ENCODE assay signal across 25 cellular contexts in the genomic region with DNA sequence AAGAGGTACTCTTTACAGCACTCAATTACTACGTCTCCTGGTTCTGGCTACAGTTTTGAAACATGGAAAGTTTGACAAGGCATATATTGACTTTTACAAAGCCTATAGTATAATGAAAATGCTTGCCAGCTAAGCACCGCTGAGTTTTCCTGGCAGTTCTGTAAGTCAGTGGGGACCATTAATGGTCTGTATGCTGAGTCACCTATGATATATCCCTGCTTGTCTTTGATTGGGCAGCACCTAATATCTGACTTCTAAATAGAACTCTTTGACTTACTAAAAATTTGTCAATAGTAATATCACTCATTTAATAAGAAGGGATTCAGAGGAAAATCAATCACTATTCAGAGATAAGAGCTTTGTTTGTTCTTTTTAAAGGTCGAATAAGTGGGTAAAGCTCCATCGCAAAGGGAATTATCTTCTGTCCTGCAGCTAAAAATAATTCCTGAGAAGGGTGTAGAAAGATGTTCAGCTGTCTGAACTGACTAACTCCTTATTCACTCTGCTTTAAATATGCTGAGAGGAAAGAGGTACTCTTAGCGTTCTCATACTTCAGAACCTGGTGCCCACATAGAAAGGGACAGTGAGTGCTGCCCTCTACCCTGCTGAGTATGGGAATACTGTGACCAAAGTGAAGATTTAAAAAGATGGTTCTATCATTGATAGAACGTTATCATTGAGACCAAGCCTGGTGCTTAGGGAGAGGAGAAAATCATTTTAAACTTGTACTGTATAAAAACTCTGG. TPM values are rescaled to one million over a fixed set of nuclear protein-coding genes. Genes with fewer than 3 reads are reported as not detected.
DNase-seq lines count a peak whose midpoint lies in the region; ATAC-seq, FAIRE-seq and TF ChIP-seq lines count a peak whose summit lies in the region.
"Had no signal": no experiment of that assay in that cellular context is flagged by ENCODE, and none has a peak within 500 bp of the region (broad histone marks: within the 10 kb centered on the region; RNA-seq: fewer than 3 reads in every experiment).

No MANE protein-coding gene starts in this region.

- H4K20me1 ChIP-seq in PC-3 (ENCODE audit: low read length) (no peaks in the 10 kb centered on the region), Karpas-422 (ENCODE audit: insufficient read depth, low read depth, low read length) (no peaks in the 10 kb centered on the region)
- H4K20me1 ChIP-seq: BLaER1 treated with 17β-estradiol and CSF1 and Interleukin-3, amounts not matched to agents 10 nM and 100 nM had no signal

- in situ Hi-C loops in gastrocnemius medialis (cut with MboI; ENCODE audit: low sequenced_read_pairs in 4 of 4) = no loop called here

- H3K36me3 ChIP-seq in PC-3 (ENCODE audit: low read depth, low read length) = no peaks in the 10 kb centered on the region
- no peaks in the 10 kb centered on the region for H3K36me3 ChIP-seq in gastrocnemius medialis
- H3K36me3 ChIP-seq in testis (ENCODE audit: low read depth, missing control alignments) = no peaks in the 10 kb centered on the region
- H3K36me3 ChIP-seq in Karpas-422 (ENCODE audit: insufficient read depth, low read length) = no peaks in the 10 kb centered on the region
- H3K36me3 ChIP-seq: BLaER1 treated with 17β-estradiol and CSF1 and Interleukin-3, amounts not matched to agents 10 nM and 100 nM; breast epithelium; neutrophil had no signal

- POLR2A ChIA-PET in PC-3 (lab: Charles Lee; ENCODE audit: unreplicated experiment) = no interaction called here

- H3K4me1 ChIP-seq in PC-3 (ENCODE audit: insufficient read depth, low read length) = peaks cover 9% of the 10 kb centered on the region
- peaks cover 2% of the 10 kb centered on the region for H3K4me1 ChIP-seq in right cardiac atrium (ENCODE audit: control insufficient read depth, insufficient read depth, low read length)
- H3K4me1 ChIP-seq in gastrocnemius medialis = peaks cover 1 to 18% of the 10 kb centered on the region in 2 donors
- no peaks in the 10 kb centered on the region for H3K4me1 ChIP-seq in testis
- H3K4me1 ChIP-seq in Karpas-422 (ENCODE audit: low read length) = no peaks in the 10 kb centered on the region
- H3K4me1 ChIP-seq: BLaER1 treated with 17β-estradiol and CSF1 and Interleukin-3, amounts not matched to agents 10 nM and 100 nM; breast epithelium had no signal

- no peak for FAIRE-seq in HTR-8/SVneo (lab: Jason Lieb, UNC)

- H3K27me3 ChIP-seq in PC-3 (ENCODE audit: low read length) (no peaks in the 10 kb centered on the region), right cardiac atrium (ENCODE audit: control insufficient read depth, insufficient read depth) (no peaks in the 10 kb centered on the region), gastrocnemius medialis (no peaks in the 10 kb centered on the region), testis (no peaks in the 10 kb centered on the region), Karpas-422 (ENCODE audit: low read length) (no peaks in the 10 kb centered on the region)
- H3K27me3 ChIP-seq: neutrophil had no signal

- no peaks in the 10 kb centered on the region for H3K9me3 ChIP-seq in PC-3 (ENCODE audit: low read length)
- H3K9me3 ChIP-seq in right cardiac atrium (ENCODE audit: control insufficient read depth, low read length) = no peaks in the 10 kb centered on the region
- H3K9me3 ChIP-seq in gastrocnemius medialis = no peaks in the 10 kb centered on the region
- no peaks in the 10 kb centered on the region for H3K9me3 ChIP-seq in testis
- no peaks in the 10 kb centered on the region for H3K9me3 ChIP-seq in Karpas-422 (ENCODE audit: low read length)
- H3K9me3 ChIP-seq: BLaER1 treated with 17β-estradiol and CSF1 and Interleukin-3, amounts not matched to agents 10 nM and 100 nM; breast epithelium; neutrophil had no signal

- H2AFZ ChIP-seq in PC-3 (ENCODE audit: low read length) (no peak overlapping the region), Karpas-422 (ENCODE audit: low read length) (no peak overlapping the region)

- 46% methylated on average over 6 of the region's 6 CpGs for WGBS in right cardiac atrium
- 46 to 56% methylated on average over 5 to 6 of the region's 6 CpGs for WGBS in testis, 2 donors

- no TSS peak for BruUV-seq in PC-3 (replicated peaks; lab: Mats Ljungman, UMichigan)

- DNase-seq in PC-3 (no peak), fibroblast of mammary gland (ENCODE audit: low read depth) (peak; percentile 7), right cardiac atrium (no peak), gastrocnemius medialis (peak; percentile 12 to 46), HTR-8/SVneo (ENCODE audit: insufficient read length, low spot score) (no peak), testis (no peak), Karpas-422 (no peak)
- DNase-seq: activated CD4-positive, alpha-beta T cell treated with anti-CD3 and anti-CD28 coated beads, Interleukin-2, amount 50 U/mL, for 4 hours; activated CD8-positive, alpha-beta memory T cell treated with anti-CD3 and anti-CD28 coated beads, Interleukin-2, amount 50 U/mL, for 4 hours; activated naive CD4-positive, alpha-beta T cell treated with anti-CD3 and anti-CD28 coated beads, Interleukin-2, amount 50 U/mL, for 16 hours; COR-L47; GDM1; NCI-H1092 treated with DMSO at 0.1 percent for 48 hours; NCI-H1930; NCI-H524 treated with DMSO at 0.1 percent for 48 hours; NK-92 treated with Interleukin-12 subunit alpha and Interleukin-12 subunit beta, amount 100 ng/mL, for 24 hours; stimulated activated CD4-positive, alpha-beta T cell treated with anti-CD3 and anti-CD28 coated beads, Interleukin-2, amount 100 ng/mL, for 48 hours had no signal

- H3K9me2 ChIP-seq in PC-3 (replicated peaks; ENCODE audit: low read length) (no peaks in the 10 kb centered on the region), Karpas-422 (replicated peaks; ENCODE audit: insufficient read depth, low read length) (no peaks in the 10 kb centered on the region)

- CTCF ChIA-PET in PC-3 (lab: Charles Lee) = no interaction called here

- TF ChIP-seq POLR2A in gastrocnemius medialis (IDR thresholded peaks at IDR 0.05) (peak; percentile 36 to 71), testis (IDR thresholded peaks at IDR 0.05) (no peak)

- ATAC-seq in PC-3 (no peak), right cardiac atrium (peak; percentile 81 to 87), gastrocnemius medialis (peak; percentile 81 to 95), HG03378 (IDR thresholded peaks at IDR 0.05; ENCODE audit: unreplicated experiment) (no peak)

- peak; percentile 18; the same call in 1 of the 2 replicates for TF ChIP-seq CTCF in PC-3 (conservative IDR thresholded peaks at IDR 0.05; ENCODE audit: low read depth, low read length)
- no peak for TF ChIP-seq CTCF in fibroblast of mammary gland (conservative IDR thresholded peaks at IDR 0.05; ENCODE audit: control insufficient read depth, insufficient read depth, low read depth, low read length)
- peak in 3 of 5 experiments; percentile 4 to 30 (median 17) for TF ChIP-seq CTCF in gastrocnemius medialis (IDR thresholded peaks at IDR 0.05 in 4 of 5, conservative IDR thresholded peaks at IDR 0.05 in 1 of 5)
- no peak for TF ChIP-seq CTCF in testis (IDR thresholded peaks at IDR 0.05)

- no peaks in the 10 kb centered on the region for H3F3A ChIP-seq in PC-3 (ENCODE audit: low read length, unreplicated experiment)

- no peak overlapping the region for H3K4me2 ChIP-seq in PC-3 (ENCODE audit: low read length)
- H3K4me2 ChIP-seq in Karpas-422 (ENCODE audit: low read depth, low read length, poor library complexity, severe bottlenecking) = no peak overlapping the region
- H3K4me2 ChIP-seq: BLaER1 treated with 17β-estradiol and CSF1 and Interleukin-3, amounts not matched to agents 10 nM and 100 nM had no signal

- H3K4me3 ChIP-seq in PC-3 (ENCODE audit: low read length) = no peak overlapping the region
- no peak overlapping the region for H3K4me3 ChIP-seq in fibroblast of mammary gland (ENCODE audit: control insufficient read depth, low read depth, low read length)
- H3K4me3 ChIP-seq in right cardiac atrium (ENCODE audit: low read length) = peak overlapping the region; percentile 56
- peak overlapping the region; percentile 43 to 53 (median 48) for H3K4me3 ChIP-seq in gastrocnemius medialis
- no peak overlapping the region for H3K4me3 ChIP-seq in testis
- H3K4me3 ChIP-seq in Karpas-422 (ENCODE audit: low read length) = no peak overlapping the region
- H3K4me3 ChIP-seq: BLaER1 treated with 17β-estradiol and CSF1 and Interleukin-3, amounts not matched to agents 10 nM and 100 nM; breast epithelium had no signal

- H3K9ac ChIP-seq in PC-3 (ENCODE audit: low read length) (no peak overlapping the region), Karpas-422 (ENCODE audit: low read length) (no peak overlapping the region)
- H3K9ac ChIP-seq: BLaER1 treated with 17β-estradiol and CSF1 and Interleukin-3, amounts not matched to agents 10 nM and 100 nM had no signal

- H3K79me2 ChIP-seq in PC-3 (ENCODE audit: low read length) (no peaks in the 10 kb centered on the region), Karpas-422 (ENCODE audit: low read length) (no peaks in the 10 kb centered on the region)

- intact Hi-C loops in PC-3 (cut with micrococcal nuclease) = no loop called here
- intact Hi-C loops in right cardiac atrium (cut with DNase I) = loop anchor here in 1 of 4 donors (10.0 kb wide), 1 partner anchor 78 kb away; a partner anchor contains a TSS
- intact Hi-C loops in gastrocnemius medialis (cut with DNase I; ENCODE audit: low total_unique reads) = loop anchor here (2.0 to 5.0 kb wide), 3 partner anchors 42 to 95 kb away; no protein-coding TSS in a partner anchor
- intact Hi-C loops in testis (cut with DNase I; ENCODE audit: low total_unique reads) = no loop called here

- no peak overlapping the region for H3K27ac ChIP-seq in PC-3 (ENCODE audit: low read length)
- peak overlapping the region; percentile 78 for H3K27ac ChIP-seq in right cardiac atrium (ENCODE audit: low read length)
- peak overlapping the region; percentile 79 to 92 (median 86) for H3K27ac ChIP-seq in gastrocnemius medialis
- H3K27ac ChIP-seq in testis = no peak overlapping the region
- no peak overlapping the region for H3K27ac ChIP-seq in Karpas-422 (ENCODE audit: low read length)
- H3K27ac ChIP-seq: BLaER1 treated with 17β-estradiol and CSF1 and Interleukin-3, amounts not matched to agents 10 nM and 100 nM; breast epithelium; neutrophil had no signal

RNA-seq across cellular contexts. Expression of a gene that starts 1.0 kb away (rescaled TPM):
- total RNA-seq in PC-3 (2014; rRNA removed) = not detected in 2 replicates
- 100 to 1,000 TPM; 422 to 570 (median 436) TPM for total RNA-seq in right cardiac atrium
- 714 TPM for polyA plus RNA-seq in right cardiac atrium
- total RNA-seq in gastrocnemius medialis = 100 to 1,000 TPM in 3 of 4 donors, 10 to 100 TPM in 1; 79.1 to 797 (median 200) TPM
- total RNA-seq in testis = not detected
- polyA plus RNA-seq in testis (ENCODE audit: insufficient read depth, low read depth, low replicate concordance) = 4.2 TPM
- total RNA-seq in Karpas-422 (2014; rRNA removed; shearing (Covaris generic); ENCODE audit: low replicate concordance) = not detected in 2 replicates
- total RNA-seq: fibroblast of lung, kidney epithelial cell, subcutaneous adipose tissue had no signal
- polyA plus RNA-seq: AG04450, fibroblast of lung had no signal

Comparison
In these comparisons a context has a peak if more than half of its experiments do, and no peak if none do; other contexts are left out.
1. ATAC-seq: peak in right cardiac atrium (2 of 2) and gastrocnemius medialis (2 of 2); none in PC-3 (single experiment) and HG03378 (single experiment).
2. DNase-seq: peak in fibroblast of mammary gland (single experiment) and gastrocnemius medialis (2 of 2); none in PC-3 (single experiment), right cardiac atrium (0 of 3), HTR-8/SVneo (single experiment), testis (single experiment) and Karpas-422 (single experiment).
3. H3K27ac ChIP-seq: peak in right cardiac atrium (single experiment) and gastrocnemius medialis (4 of 4); none in PC-3 (single experiment), testis (0 of 2) and Karpas-422 (single experiment).
4. H3K4me3 ChIP-seq: peak in right cardiac atrium (single experiment) and gastrocnemius medialis (4 of 4); none in PC-3 (single experiment), fibroblast of mammary gland (single experiment), testis (0 of 2) and Karpas-422 (single experiment).
5. CTCF ChIP-seq: peak in PC-3 (single experiment) and gastrocnemius medialis (3 of 5); none in fibroblast of mammary gland (single experiment) and testis (0 of 3).
6. RNA of a gene that starts 1.0 kb away (total RNA-seq): 422 to 570 TPM in right cardiac atrium and 79.1 to 797 TPM in gastrocnemius medialis; not detected in testis, not detected in PC-3 and not detected in Karpas-422; every median in the first group is over 10 times any median in the second.